1 cellular context compared by ENCODE assay signal in genomic region chr13:47463726-47464125, GRCh38.
TF ChIP-seq lines count a peak whose summit lies in the region.

No MANE protein-coding gene starts in this region.

TF ChIP-seq in GM23338, 12 proteins besides CTCF, POLR2A, EP300 and RAD21 (continued from another document):
- TF ChIP-seq, protein P1, sequence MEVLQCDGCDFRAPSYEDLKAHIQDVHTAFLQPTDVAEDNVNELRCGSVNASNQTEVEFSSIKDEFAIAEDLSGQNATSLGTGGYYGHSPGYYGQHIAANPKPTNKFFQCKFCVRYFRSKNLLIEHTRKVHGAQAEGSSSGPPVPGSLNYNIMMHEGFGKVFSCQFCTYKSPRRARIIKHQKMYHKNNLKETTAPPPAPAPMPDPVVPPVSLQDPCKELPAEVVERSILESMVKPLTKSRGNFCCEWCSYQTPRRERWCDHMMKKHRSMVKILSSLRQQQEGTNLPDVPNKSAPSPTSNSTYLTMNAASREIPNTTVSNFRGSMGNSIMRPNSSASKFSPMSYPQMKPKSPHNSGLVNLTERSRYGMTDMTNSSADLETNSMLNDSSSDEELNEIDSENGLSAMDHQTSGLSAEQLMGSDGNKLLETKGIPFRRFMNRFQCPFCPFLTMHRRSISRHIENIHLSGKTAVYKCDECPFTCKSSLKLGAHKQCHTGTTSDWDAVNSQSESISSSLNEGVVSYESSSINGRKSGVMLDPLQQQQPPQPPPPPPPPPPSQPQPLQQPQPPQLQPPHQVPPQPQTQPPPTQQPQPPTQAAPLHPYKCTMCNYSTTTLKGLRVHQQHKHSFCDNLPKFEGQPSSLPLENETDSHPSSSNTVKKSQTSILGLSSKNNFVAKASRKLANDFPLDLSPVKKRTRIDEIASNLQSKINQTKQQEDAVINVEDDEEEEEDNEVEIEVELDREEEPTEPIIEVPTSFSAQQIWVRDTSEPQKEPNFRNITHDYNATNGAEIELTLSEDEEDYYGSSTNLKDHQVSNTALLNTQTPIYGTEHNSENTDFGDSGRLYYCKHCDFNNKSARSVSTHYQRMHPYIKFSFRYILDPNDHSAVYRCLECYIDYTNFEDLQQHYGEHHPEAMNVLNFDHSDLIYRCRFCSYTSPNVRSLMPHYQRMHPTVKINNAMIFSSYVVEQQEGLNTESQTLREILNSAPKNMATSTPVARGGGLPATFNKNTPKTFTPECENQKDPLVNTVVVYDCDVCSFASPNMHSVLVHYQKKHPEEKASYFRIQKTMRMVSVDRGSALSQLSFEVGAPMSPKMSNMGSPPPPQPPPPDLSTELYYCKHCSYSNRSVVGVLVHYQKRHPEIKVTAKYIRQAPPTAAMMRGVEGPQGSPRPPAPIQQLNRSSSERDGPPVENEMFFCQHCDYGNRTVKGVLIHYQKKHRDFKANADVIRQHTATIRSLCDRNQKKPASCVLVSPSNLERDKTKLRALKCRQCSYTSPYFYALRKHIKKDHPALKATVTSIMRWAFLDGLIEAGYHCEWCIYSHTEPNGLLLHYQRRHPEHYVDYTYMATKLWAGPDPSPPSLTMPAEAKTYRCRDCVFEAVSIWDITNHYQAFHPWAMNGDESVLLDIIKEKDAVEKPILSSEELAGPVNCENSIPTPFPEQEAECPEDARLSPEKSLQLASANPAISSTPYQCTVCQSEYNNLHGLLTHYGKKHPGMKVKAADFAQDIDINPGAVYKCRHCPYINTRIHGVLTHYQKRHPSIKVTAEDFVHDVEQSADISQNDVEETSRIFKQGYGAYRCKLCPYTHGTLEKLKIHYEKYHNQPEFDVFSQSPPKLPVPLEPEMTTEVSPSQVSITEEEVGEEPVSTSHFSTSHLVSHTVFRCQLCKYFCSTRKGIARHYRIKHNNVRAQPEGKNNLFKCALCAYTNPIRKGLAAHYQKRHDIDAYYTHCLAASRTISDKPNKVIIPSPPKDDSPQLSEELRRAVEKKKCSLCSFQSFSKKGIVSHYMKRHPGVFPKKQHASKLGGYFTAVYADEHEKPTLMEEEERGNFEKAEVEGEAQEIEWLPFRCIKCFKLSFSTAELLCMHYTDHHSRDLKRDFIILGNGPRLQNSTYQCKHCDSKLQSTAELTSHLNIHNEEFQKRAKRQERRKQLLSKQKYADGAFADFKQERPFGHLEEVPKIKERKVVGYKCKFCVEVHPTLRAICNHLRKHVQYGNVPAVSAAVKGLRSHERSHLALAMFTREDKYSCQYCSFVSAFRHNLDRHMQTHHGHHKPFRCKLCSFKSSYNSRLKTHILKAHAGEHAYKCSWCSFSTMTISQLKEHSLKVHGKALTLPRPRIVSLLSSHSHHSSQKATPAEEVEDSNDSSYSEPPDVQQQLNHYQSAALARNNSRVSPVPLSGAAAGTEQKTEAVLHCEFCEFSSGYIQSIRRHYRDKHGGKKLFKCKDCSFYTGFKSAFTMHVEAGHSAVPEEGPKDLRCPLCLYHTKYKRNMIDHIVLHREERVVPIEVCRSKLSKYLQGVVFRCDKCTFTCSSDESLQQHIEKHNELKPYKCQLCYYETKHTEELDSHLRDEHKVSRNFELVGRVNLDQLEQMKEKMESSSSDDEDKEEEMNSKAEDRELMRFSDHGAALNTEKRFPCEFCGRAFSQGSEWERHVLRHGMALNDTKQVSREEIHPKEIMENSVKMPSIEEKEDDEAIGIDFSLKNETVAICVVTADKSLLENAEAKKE (CRISPR knock-in tag; IDR thresholded peaks at IDR 0.05) = no peak
- no peak for TF ChIP-seq REST (IDR thresholded peaks at IDR 0.05; ENCODE audit: unreplicated experiment)
